Comparison of ENCODE assay signal across 11 cellular contexts in the genomic region with DNA sequence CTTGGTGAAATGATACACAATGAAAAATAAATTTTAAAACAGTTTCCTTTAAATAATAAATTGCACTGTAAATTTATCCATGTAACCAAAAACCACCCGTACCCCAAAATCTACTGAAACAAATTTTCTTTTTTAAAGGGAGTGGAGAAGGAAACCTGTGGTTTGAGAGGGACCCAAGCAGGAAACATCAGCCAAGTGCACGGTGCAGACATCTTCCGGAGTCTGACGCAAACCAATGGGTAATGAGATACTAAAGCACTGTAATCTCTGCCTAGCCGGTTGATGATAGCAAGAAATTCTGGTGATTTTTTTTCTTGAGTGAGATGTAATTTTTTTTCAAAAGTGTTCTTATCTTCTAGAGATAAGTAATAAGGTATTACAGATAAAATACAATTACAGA.
DNase-seq lines count a peak whose midpoint lies in the region; ATAC-seq and TF ChIP-seq lines count a peak whose summit lies in the region.
"Had no signal": no experiment of that assay in that cellular context is flagged by ENCODE, and none has a peak within 500 bp of the region (broad histone marks: within the 10 kb centered on the region; RNA-seq: fewer than 3 reads in every experiment).

No MANE protein-coding gene starts in this region.

- no peak overlapping the region for H4K5ac ChIP-seq in mesendoderm (ENCODE audit: low read length)

- H2BK15ac ChIP-seq in mesendoderm (replicated peaks; ENCODE audit: low read depth): no peak overlapping the region

- H2BK120ac ChIP-seq in mesendoderm (ENCODE audit: low read depth, low read length): no peak overlapping the region

- H3K36me3 ChIP-seq in BLaER1 (peaks cover 8% of the 10 kb centered on the region; the same call in 1 of the 2 replicates), mesendoderm (ENCODE audit: control insufficient read depth, insufficient read depth, low read length) (no peaks in the 10 kb centered on the region), tibial nerve (no peaks in the 10 kb centered on the region)

- H3K36me3 Mint-ChIP-seq in activated CD8-positive, alpha-beta T cell treated with anti-CD3 and anti-CD28 coated beads, Interleukin-2, amount 10 ng/mL, durations not matched to agents 7 days and 5 days (ENCODE audit: low read depth): peaks cover 19% of the 10 kb centered on the region

- CTCF ChIA-PET in activated CD8-positive, alpha-beta T cell treated with anti-CD3 and anti-CD28 coated beads, Interleukin-2, amount 10 ng/mL, durations not matched to agents 7 days and 5 days (lab: Charles Lee): interaction anchor here (3.8 kb wide), 1 partner anchor 218 kb away, joined by 17 read pairs; no protein-coding TSS in a partner anchor
- CTCF ChIA-PET in HEK293T (lab: Yijun Ruan, JAX): no interaction called here

- H4K8ac ChIP-seq in mesendoderm (ENCODE audit: low read depth, low read length): no peak overlapping the region

- H3K4me2 ChIP-seq in BLaER1: peak overlapping the region; percentile 60
- no peak overlapping the region for H3K4me2 ChIP-seq in mesendoderm (ENCODE audit: low read length)

- H3K9ac ChIP-seq in BLaER1 (no peak overlapping the region), mesendoderm (ENCODE audit: low read length) (no peak overlapping the region)

- H3K4me3 ChIP-seq in BLaER1: peak overlapping the region; percentile 23; the same call in 1 of the 2 replicates
- no peak overlapping the region for H3K4me3 ChIP-seq in mesendoderm (ENCODE audit: low read length)
- no peak overlapping the region for H3K4me3 ChIP-seq in tibial nerve

- no peaks in the 10 kb centered on the region for H3K79me2 ChIP-seq in mesendoderm (ENCODE audit: control insufficient read depth, insufficient read depth, low read length)

- H3K27ac Mint-ChIP-seq in activated CD8-positive, alpha-beta T cell treated with anti-CD3 and anti-CD28 coated beads, Interleukin-2, amount 10 ng/mL, durations not matched to agents 7 days and 5 days: peak overlapping the region; percentile 89
- H3K27ac Mint-ChIP-seq: nephron had no signal

- H3K9me3 Mint-ChIP-seq in activated CD8-positive, alpha-beta T cell treated with anti-CD3 and anti-CD28 coated beads, Interleukin-2, amount 10 ng/mL, durations not matched to agents 7 days and 5 days (ENCODE audit: insufficient read depth): peaks cover 6% of the 10 kb centered on the region
- H3K9me3 Mint-ChIP-seq: nephron had no signal

- H3K9me3 ChIP-seq in BLaER1: peaks cover 7% of the 10 kb centered on the region; the same call in 1 of the 2 replicates
- H3K9me3 ChIP-seq in tibial nerve: no peaks in the 10 kb centered on the region

- H2BK5ac ChIP-seq in mesendoderm (ENCODE audit: low read length): no peak overlapping the region

- no peak overlapping the region for H3K18ac ChIP-seq in mesendoderm (ENCODE audit: low read length)

- peak overlapping the region; percentile 65 for H3K4me3 Mint-ChIP-seq in activated CD8-positive, alpha-beta T cell treated with anti-CD3 and anti-CD28 coated beads, Interleukin-2, amount 10 ng/mL, durations not matched to agents 7 days and 5 days
- H3K4me3 Mint-ChIP-seq: nephron had no signal

- H3K27me3 ChIP-seq in BLaER1: no peaks in the 10 kb centered on the region
- H3K27me3 ChIP-seq in mesendoderm (ENCODE audit: insufficient read depth, low read length, poor library complexity): no peaks in the 10 kb centered on the region
- H3K27me3 ChIP-seq in tibial nerve: no peaks in the 10 kb centered on the region

- H3K79me1 ChIP-seq in mesendoderm (ENCODE audit: low read length): no peaks in the 10 kb centered on the region

- TF ChIP-seq CTCF in tibial nerve (IDR thresholded peaks at IDR 0.05): no peak

- no peak overlapping the region for H2AK5ac ChIP-seq in mesendoderm (ENCODE audit: low read length)

- no CpG with 5 or more reads among the region's 5 CpGs for WGBS in mesendoderm (ENCODE audit: extremely low coverage, insufficient coverage, low lambda C conversion rate)
- 79 to 83% methylated on average over 5 of the region's 5 CpGs for WGBS in tibial nerve, 2 donors

- H3K27me3 Mint-ChIP-seq in activated CD8-positive, alpha-beta T cell treated with anti-CD3 and anti-CD28 coated beads, Interleukin-2, amount 10 ng/mL, durations not matched to agents 7 days and 5 days (ENCODE audit: low read depth): no peaks in the 10 kb centered on the region

- H3K23ac ChIP-seq in mesendoderm (ENCODE audit: low read length): no peak overlapping the region

- no peak for TF ChIP-seq POLR2A in tibial nerve (IDR thresholded peaks at IDR 0.05)

- H3K27ac ChIP-seq in BLaER1 (peak overlapping the region; percentile 53), mesendoderm (ENCODE audit: low read depth, low read length) (no peak overlapping the region), tibial nerve (no peak overlapping the region)

- no peaks in the 10 kb centered on the region for H4K20me1 ChIP-seq in BLaER1

- POLR2A ChIA-PET in activated CD8-positive, alpha-beta T cell treated with anti-CD3 and anti-CD28 coated beads, Interleukin-2, amount 10 ng/mL, durations not matched to agents 7 days and 5 days (lab: Charles Lee): no interaction called here
- POLR2A ChIA-PET in HEK293T (lab: Yijun Ruan, JAX): no interaction called here

- peak; percentile 75 for DNase-seq in activated CD8-positive, alpha-beta T cell treated with anti-CD3 and anti-CD28 coated beads, Interleukin-2, amount 10 ng/mL, durations not matched to agents 7 days and 5 days
- DNase-seq in mesendoderm: peak; percentile 11
- DNase-seq in HEK293T (ENCODE audit: extremely low spot score): no peak
- no peak for DNase-seq in Right ventricle myocardium inferior (ENCODE audit: missing footprints)
- no peak for DNase-seq in tibial nerve (ENCODE audit: low spot score in 2 of 2)
- DNase-seq in NCI-H1105 treated with DMSO at 0.1 percent for 48 hours (lab: John Stamatoyannopoulos, UW): no peak
- DNase-seq: GOT3, NCI-H1436 treated with DMSO at 0.1 percent for 48 hours had no signal

- H3K4ac ChIP-seq in mesendoderm (ENCODE audit: low read depth, low read length): no peak overlapping the region

- peaks cover 53% of the 10 kb centered on the region for H3K4me1 ChIP-seq in BLaER1
- H3K4me1 ChIP-seq in mesendoderm (ENCODE audit: control insufficient read depth, low read depth, low read length): no peaks in the 10 kb centered on the region
- H3K4me1 ChIP-seq in tibial nerve: peaks cover 0 to 3% (median 0%) of the 10 kb centered on the region in 4 donors

- intact Hi-C loops in Right ventricle myocardium inferior (cut with DNase I): loop anchor here (5.0 kb wide), 1 partner anchor 646 kb away; no protein-coding TSS in a partner anchor

- no peak for TF ChIP-seq EP300 in tibial nerve (IDR thresholded peaks at IDR 0.05)

- peak; percentile 32 for ATAC-seq in HG03575 (IDR thresholded peaks at IDR 0.05; ENCODE audit: extremely low read depth, insufficient number of reproducible peaks, low FRiP score, unreplicated experiment)
- peak; percentile 94 for ATAC-seq in activated CD8-positive, alpha-beta T cell treated with anti-CD3 and anti-CD28 coated beads, Interleukin-2, amount 10 ng/mL, durations not matched to agents 7 days and 5 days
- no peak for ATAC-seq in Right ventricle myocardium inferior

- H3K56ac ChIP-seq in mesendoderm (ENCODE audit: low read length): no peak overlapping the region

- peaks cover 65% of the 10 kb centered on the region for H3K4me1 Mint-ChIP-seq in activated CD8-positive, alpha-beta T cell treated with anti-CD3 and anti-CD28 coated beads, Interleukin-2, amount 10 ng/mL, durations not matched to agents 7 days and 5 days (ENCODE audit: low read depth)
- H3K4me1 Mint-ChIP-seq: nephron had no signal

TF ChIP-seq in HEK293T, 16 proteins besides CTCF, POLR2A, EP300 and RAD21:
- no peak for TF ChIP-seq SUZ12 (IDR thresholded peaks at IDR 0.05)
- TF ChIP-seq ARNT (IDR thresholded peaks at IDR 0.05): no peak
- TF ChIP-seq FOXM1 (IDR thresholded peaks at IDR 0.05; ENCODE audit: borderline replicate concordance): no peak
- TF ChIP-seq HDGF (IDR thresholded peaks at IDR 0.05; ENCODE audit: borderline replicate concordance): no peak
- TF ChIP-seq ELF4 (IDR thresholded peaks at IDR 0.05): no peak
- no peak for TF ChIP-seq L3MBTL2 (conservative IDR thresholded peaks at IDR 0.05)
- no peak for TF ChIP-seq FOXA1 (IDR thresholded peaks at IDR 0.05)
- no peak for TF ChIP-seq SP1 (IDR thresholded peaks at IDR 0.05)
- no peak for TF ChIP-seq FOXK2 (IDR thresholded peaks at IDR 0.05)
- no peak for TF ChIP-seq PKNOX1 (IDR thresholded peaks at IDR 0.05)

Comparison
In these comparisons a context has a peak if more than half of its experiments do, and no peak if none do; other contexts are left out.
1. DNase-seq: peak in activated CD8-positive, alpha-beta T cell treated with anti-CD3 and anti-CD28 coated beads, Interleukin-2, amount 10 ng/mL, durations not matched to agents 7 days and 5 days (single experiment) and mesendoderm (single experiment); none in HEK293T (single experiment), Right ventricle myocardium inferior (single experiment), tibial nerve (0 of 2) and NCI-H1105 treated with DMSO at 0.1 percent for 48 hours (single experiment).